12 cellular contexts compared by ENCODE assay signal in genomic region chr2:148244593-148245292, GRCh38.
DNase-seq lines count a peak whose midpoint lies in the region; ATAC-seq and TF ChIP-seq lines count a peak whose summit lies in the region.
"Had no signal": no experiment of that assay in that cellular context is flagged by ENCODE, and none has a peak within 500 bp of the region (broad histone marks: within the 10 kb centered on the region; RNA-seq: fewer than 3 reads in every experiment).

No MANE protein-coding gene starts in this region.

- CTCF ChIA-PET in Panc1 (lab: Charles Lee), result no interaction called here

- no peaks in the 10 kb centered on the region for H3K36me3 ChIP-seq in Panc1 (ENCODE audit: control insufficient read depth, insufficient read depth, low read length)

- peaks cover 9% of the 10 kb centered on the region; the same call in 1 of the 2 replicates for H3K4me1 ChIP-seq in Panc1 (ENCODE audit: control insufficient read depth, insufficient read depth, low read length)

- POLR2A ChIA-PET in Panc1 (lab: Charles Lee), result no interaction called here

- TF ChIP-seq CTCF in Panc1 (IDR thresholded peaks at IDR 0.05) (no peak), fibroblast of mammary gland (conservative IDR thresholded peaks at IDR 0.05; ENCODE audit: control insufficient read depth, insufficient read depth, low read depth, low read length) (no peak)

- no peaks in the 10 kb centered on the region for H3K27me3 ChIP-seq in Panc1 (ENCODE audit: control insufficient read depth, insufficient read depth, low read length)

- H3K27ac ChIP-seq in Panc1 (ENCODE audit: low read length), result no peak overlapping the region

- intact Hi-C loops in Panc1 (cut with micrococcal nuclease; ENCODE audit: unreplicated experiment), result no loop called here
- intact Hi-C loops in head of caudate nucleus (cut with DNase I), result no loop called here

- no peak overlapping the region for H3K4me3 ChIP-seq in Panc1 (ENCODE audit: low read depth in 2 of 2, low read length in 2 of 2)
- H3K4me3 ChIP-seq in fibroblast of mammary gland (ENCODE audit: control insufficient read depth, low read depth, low read length), result no peak overlapping the region
- no peak overlapping the region for H3K4me3 ChIP-seq in skeletal muscle cell (ENCODE audit: low read depth, low read length)

- ATAC-seq in Panc1 (peak; percentile 69; the same call in 1 of the 2 replicates), GM19351 (IDR thresholded peaks at IDR 0.05; ENCODE audit: unreplicated experiment) (no peak), GM19397 (IDR thresholded peaks at IDR 0.05; ENCODE audit: unreplicated experiment) (no peak)

- H3K9me3 ChIP-seq in Panc1 (ENCODE audit: control insufficient read depth, insufficient read depth, low read depth, low read length), result no peaks in the 10 kb centered on the region

- BruUV-seq in Panc1 (replicated peaks; lab: Mats Ljungman, UMichigan), result no TSS peak

- in situ Hi-C loops in Panc1 (cut with HindIII; ENCODE audit: low pct_unique_long_range_greater_than_20kb, low sequenced_read_pairs), result no loop called here

- peak; percentile 68 for DNase-seq in GM03348 (ENCODE audit: low spot score)
- peak; percentile 28 for DNase-seq in Panc1 (ENCODE audit: low read depth, low spot score)
- peak; percentile 73 for DNase-seq in fibroblast of mammary gland (ENCODE audit: low read depth)
- DNase-seq in skeletal muscle cell (ENCODE audit: low read depth), result peak; percentile 22
- no peak for DNase-seq in NCI-H1930 (lab: John Stamatoyannopoulos, UW)
- DNase-seq in head of caudate nucleus, result no peak
- DNase-seq: activated CD4-positive, CD25-positive, alpha-beta regulatory T cell; DND-41; SHP77 treated with DMSO at 0.1 percent for 48 hours; small intestine had no signal

Comparison
In these comparisons a context has a peak if more than half of its experiments do, and no peak if none do; other contexts are left out.
1. DNase-seq: peak in GM03348 (single experiment), Panc1 (single experiment), fibroblast of mammary gland (single experiment) and skeletal muscle cell (single experiment); none in NCI-H1930 (0 of 2) and head of caudate nucleus (0 of 42).